Comparison of ENCODE assay signal across 22 cellular contexts in the genomic region with DNA sequence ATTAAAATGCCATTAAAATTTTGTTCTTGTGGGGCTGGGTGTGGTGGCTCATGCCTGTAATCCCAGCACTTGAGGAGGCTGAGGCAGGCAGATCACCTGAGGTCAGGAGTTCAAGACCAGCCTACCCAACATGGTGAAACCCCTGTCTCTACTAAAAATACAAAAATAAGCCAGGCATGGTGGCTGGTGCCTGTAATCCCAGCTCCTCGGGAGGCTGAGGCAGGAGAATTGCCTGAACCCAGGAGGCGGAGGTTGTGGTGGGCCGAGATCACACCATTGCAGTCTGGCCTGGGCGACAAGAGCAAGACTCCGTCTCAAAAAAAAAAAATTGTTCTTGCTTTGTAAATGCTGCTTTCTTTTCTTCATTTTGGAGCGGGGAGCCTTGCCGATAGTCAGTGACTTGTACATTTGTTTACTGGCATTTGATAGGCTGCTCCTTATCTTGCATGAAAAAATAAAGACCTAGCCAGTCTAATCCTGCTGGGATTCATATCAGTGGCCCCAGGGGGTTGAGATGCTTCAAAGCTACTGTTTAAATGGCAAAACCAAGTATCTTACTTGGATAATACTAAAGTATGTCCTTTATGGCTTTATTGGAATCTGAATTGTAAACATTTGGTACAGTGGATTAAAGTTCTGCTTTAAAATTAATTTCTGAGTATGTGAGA. TPM values are rescaled to one million over a fixed set of nuclear protein-coding genes. Genes with fewer than 3 reads are reported as not detected.
A peak's percentile ranks its signal among the peaks of the same experiment; 100 is the strongest.
DNase-seq lines count a peak whose midpoint lies in the region; ATAC-seq and TF ChIP-seq lines count a peak whose summit lies in the region.
"Had no signal": no experiment of that assay in that cellular context is flagged by ENCODE, and none has a peak within 500 bp of the region (broad histone marks: within the 10 kb centered on the region; RNA-seq: fewer than 3 reads in every experiment).

No MANE protein-coding gene starts in this region.

- no peak overlapping the region for H3K27ac ChIP-seq in colonic mucosa
- H3K27ac ChIP-seq: SJSA1 had no signal

- H3K9me3 ChIP-seq in colonic mucosa: no peaks in the 10 kb centered on the region
- H3K9me3 ChIP-seq: SJSA1, thyroid gland had no signal

- no peak overlapping the region for H3K27ac Mint-ChIP-seq in neural crest cell (ENCODE audit: unreplicated experiment)
- H3K27ac Mint-ChIP-seq: activated naive CD4-positive, alpha-beta T cell treated with anti-CD3 and anti-CD28 coated beads, Interleukin-2, amount 10 ng/mL, durations not matched to agents 7 days and 5 days; naive thymus-derived CD8-positive, alpha-beta T cell; stimulated activated naive CD8-positive, alpha-beta T cell treated with anti-CD3 and anti-CD28 coated beads, Interleukin-15, amount 100 ng/mL, for 72 hours had no signal

- no peaks in the 10 kb centered on the region for H3K36me3 ChIP-seq in colonic mucosa
- H3K36me3 ChIP-seq: thyroid gland had no signal

- DNase-seq in NCI-H146 (lab: John Stamatoyannopoulos, UW) (peak; percentile 2), NCI-H146 treated with DMSO at 0.1 percent for 48 hours (lab: John Stamatoyannopoulos, UW; ENCODE audit: unreplicated experiment) (no peak), NCI-H2227 (lab: John Stamatoyannopoulos, UW; ENCODE audit: unreplicated experiment) (peak; percentile 41), choroid plexus epithelial cell (ENCODE audit: low read depth) (peak; percentile 26), neural crest cell (ENCODE audit: low read depth, low spot score) (no peak), colonic mucosa (no peak), cerebellar nuclear complex (lab: John Stamatoyannopoulos, UW) (no peak)
- DNase-seq: activated CD4-positive, alpha-beta T cell treated with anti-CD3 and anti-CD28 coated beads for 4 hours; activated naive CD4-positive, alpha-beta T cell treated with anti-CD3 and anti-CD28 coated beads, Interleukin-2, amount 10 ng/mL, durations not matched to agents 7 days and 5 days; GM23248; head of caudate nucleus; midbrain; MV-4-11; naive thymus-derived CD8-positive, alpha-beta T cell; NCI-H1694; NCI-H2171; stimulated activated naive CD8-positive, alpha-beta T cell treated with anti-CD3 and anti-CD28 coated beads, Interleukin-15, amount 100 ng/mL, for 72 hours; thyroid gland had no signal

- no peak overlapping the region for H3K9ac ChIP-seq in colonic mucosa (ENCODE audit: low read depth in 2 of 2, low read length in 2 of 2)
- H3K9ac ChIP-seq: GM23248, KMS-11 had no signal

- peaks cover 27% of the 10 kb centered on the region for H3K4me1 Mint-ChIP-seq in neural crest cell

- H3K4me3 Mint-ChIP-seq in neural crest cell: peak overlapping the region; percentile 64
- H3K4me3 Mint-ChIP-seq: activated naive CD4-positive, alpha-beta T cell treated with anti-CD3 and anti-CD28 coated beads, Interleukin-2, amount 10 ng/mL, durations not matched to agents 7 days and 5 days; stimulated activated naive CD8-positive, alpha-beta T cell treated with anti-CD3 and anti-CD28 coated beads, Interleukin-15, amount 100 ng/mL, for 72 hours had no signal

- H3K4me1 ChIP-seq in colonic mucosa: no peaks in the 10 kb centered on the region

- no peaks in the 10 kb centered on the region for H3K27me3 ChIP-seq in colonic mucosa
- H3K27me3 ChIP-seq: SJSA1, thyroid gland had no signal

- no peaks in the 10 kb centered on the region for H3K36me3 Mint-ChIP-seq in neural crest cell (ENCODE audit: low read depth)

- no peak for ATAC-seq in HG02870 (IDR thresholded peaks at IDR 0.05; ENCODE audit: unreplicated experiment)
- ATAC-seq: naive thymus-derived CD8-positive, alpha-beta T cell; sciatic nerve; stimulated activated naive CD8-positive, alpha-beta T cell treated with anti-CD3 and anti-CD28 coated beads, Interleukin-15, amount 100 ng/mL, for 72 hours had no signal

- no peaks in the 10 kb centered on the region for H3K27me3 Mint-ChIP-seq in neural crest cell (ENCODE audit: low read depth)
- H3K27me3 Mint-ChIP-seq: stimulated activated naive CD8-positive, alpha-beta T cell treated with anti-CD3 and anti-CD28 coated beads, Interleukin-15, amount 100 ng/mL, for 72 hours had no signal

- H3K4me3 ChIP-seq in choroid plexus epithelial cell (ENCODE audit: low read depth, low read length) (no peak overlapping the region), colonic mucosa (no peak overlapping the region)
- H3K4me3 ChIP-seq: GM23248, SJSA1, thyroid gland had no signal

- no peak for TF ChIP-seq CTCF in choroid plexus epithelial cell (conservative IDR thresholded peaks at IDR 0.05; ENCODE audit: low read depth, low read length)
- TF ChIP-seq CTCF in neural crest cell (conservative IDR thresholded peaks at IDR 0.05): no peak
- TF ChIP-seq CTCF in colonic mucosa (IDR thresholded peaks at IDR 0.05): no peak

- H3K9me3 Mint-ChIP-seq in neural crest cell: no peaks in the 10 kb centered on the region
- H3K9me3 Mint-ChIP-seq: activated naive CD4-positive, alpha-beta T cell treated with anti-CD3 and anti-CD28 coated beads, Interleukin-2, amount 10 ng/mL, durations not matched to agents 7 days and 5 days; stimulated activated naive CD8-positive, alpha-beta T cell treated with anti-CD3 and anti-CD28 coated beads, Interleukin-15, amount 100 ng/mL, for 72 hours had no signal

- intact Hi-C loops in colonic mucosa (cut with DNase I): no loop called here

RNA-seq across cellular contexts. Expression of a gene that starts 3.3 kb away (rescaled TPM):
- total RNA-seq in neural crest cell: 244 and 255 TPM in 2 replicates
- 100 to 1,000 TPM; 306 to 328 TPM for total RNA-seq in colonic mucosa

RNA-seq across cellular contexts. Expression of a gene that starts 51.0 kb away (rescaled TPM):
- total RNA-seq in neural crest cell: 52.2 and 54.0 TPM in 2 replicates
- 10 to 100 TPM; 15.2 to 22.7 TPM for total RNA-seq in colonic mucosa

Comparison
In these comparisons a context has a peak if more than half of its experiments do, and no peak if none do; other contexts are left out.
1. DNase-seq: peak in NCI-H146 (single experiment), NCI-H2227 (single experiment) and choroid plexus epithelial cell (single experiment); none in NCI-H146 treated with DMSO at 0.1 percent for 48 hours (single experiment), neural crest cell (single experiment), colonic mucosa (single experiment) and cerebellar nuclear complex (0 of 2).